1 cellular context compared by ENCODE assay signal in genomic region chr10:24467605-24468004, GRCh38.
TF ChIP-seq lines count a peak whose summit lies in the region.

No MANE protein-coding gene starts in this region.

TF ChIP-seq in IMR-90, 13 proteins besides CTCF, POLR2A, EP300 and RAD21:
- TF ChIP-seq SMC3 (IDR thresholded peaks at IDR 0.05; ENCODE audit: low read depth, low read length): no peak
- no peak for TF ChIP-seq ELK1 (IDR thresholded peaks at IDR 0.05; ENCODE audit: borderline replicate concordance, low read depth, low read length)
- no peak for TF ChIP-seq FOS (IDR thresholded peaks at IDR 0.05; ENCODE audit: low read depth, low read length)
- no peak for TF ChIP-seq CEBPB (IDR thresholded peaks at IDR 0.05; ENCODE audit: low read depth, low read length)
- TF ChIP-seq RFX5 (IDR thresholded peaks at IDR 0.05; ENCODE audit: low read depth, low read length): no peak
- no peak for TF ChIP-seq USF2 (IDR thresholded peaks at IDR 0.05; ENCODE audit: low read depth, low read length)
- TF ChIP-seq MAFK (IDR thresholded peaks at IDR 0.05; ENCODE audit: low read depth, low read length): no peak
- TF ChIP-seq NFE2L2 (IDR thresholded peaks at IDR 0.05; ENCODE audit: low read depth, low read length): no peak
- TF ChIP-seq MAZ (IDR thresholded peaks at IDR 0.05; ENCODE audit: borderline replicate concordance, low read depth, low read length): no peak
- no peak for TF ChIP-seq BHLHE40 (IDR thresholded peaks at IDR 0.05; ENCODE audit: low read depth, low read length)
- no peak for TF ChIP-seq CHD1 (IDR thresholded peaks at IDR 0.05; ENCODE audit: low read depth, low read length)
- no peak for TF ChIP-seq RCOR1 (IDR thresholded peaks at IDR 0.05; ENCODE audit: insufficient replicate concordance, low read length)
- TF ChIP-seq MXI1 (IDR thresholded peaks at IDR 0.05; ENCODE audit: borderline replicate concordance, low read depth, low read length): no peak
